ENCODE assay signal across 8 cellular contexts in the genomic region with DNA sequence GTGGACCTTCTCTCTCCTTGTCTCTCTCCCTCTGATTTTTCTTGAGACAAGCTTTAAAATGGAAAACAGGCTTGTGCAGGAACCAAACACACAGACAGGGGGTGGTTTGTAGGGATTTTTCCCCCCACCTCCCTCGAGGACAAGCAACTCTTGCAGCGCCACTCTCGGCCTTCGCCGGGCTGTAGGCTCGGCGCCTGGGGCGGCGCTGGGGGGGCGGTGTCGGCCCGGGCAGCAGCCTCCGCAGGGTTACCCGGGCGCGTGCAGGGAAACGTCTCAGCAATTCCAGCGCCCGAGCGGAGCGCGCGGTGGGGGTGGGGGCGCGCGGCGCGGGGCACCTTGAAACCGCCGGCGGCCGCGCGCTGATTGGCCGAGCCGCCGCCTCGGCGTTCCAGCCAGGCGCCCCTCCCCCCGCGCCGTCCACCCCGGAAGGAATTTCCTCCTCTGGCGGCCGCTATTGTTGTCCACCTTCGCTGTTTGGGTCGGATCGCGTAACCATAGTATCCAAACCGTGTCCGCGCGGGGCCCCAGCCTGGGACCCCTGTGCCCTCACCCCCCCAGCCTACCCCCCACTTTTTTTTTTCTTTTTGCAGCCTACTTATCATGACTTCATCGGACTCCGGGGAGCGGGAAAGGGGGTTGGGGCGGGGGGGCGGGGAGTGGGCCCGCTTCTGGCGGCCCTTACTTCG. TPM values are rescaled to one million over a fixed set of nuclear protein-coding genes. Genes with fewer than 3 reads are reported as not detected.
A peak's percentile ranks its signal among the peaks of the same experiment; 100 is the strongest.
DNase-seq lines count a peak whose midpoint lies in the region; ATAC-seq and TF ChIP-seq lines count a peak whose summit lies in the region.

No MANE protein-coding gene starts in this region.

- CTCF ChIA-PET in HCT116 (lab: Charles Lee), result interaction anchor here (0.8 to 2.1 kb wide), 3 partner anchors 11 to 81 kb away, joined by 7 to 26 read pairs (median 18); no protein-coding TSS in a partner anchor

- H3K79me2 ChIP-seq in HCT116 (ENCODE audit: insufficient read depth, low read length) (no peaks in the 10 kb centered on the region), hepatocyte (no peaks in the 10 kb centered on the region)

- TF ChIP-seq POLR2A in HCT116 (IDR thresholded peaks at IDR 0.05; ENCODE audit: borderline replicate concordance, extremely low read depth, insufficient read depth, insufficient read length) (peak; percentile 10), vagina (IDR thresholded peaks at IDR 0.05) (peak in 1 of 2 donors; percentile 17)

- peak; percentile 53 for TF ChIP-seq RAD21 in HCT116 (IDR thresholded peaks at IDR 0.05; ENCODE audit: low read depth)

- ATAC-seq in HCT116, result peak; percentile 81

- H2AFZ ChIP-seq in HCT116 (ENCODE audit: low read depth, low read length, poor library complexity, severe bottlenecking), result no peak overlapping the region
- H2AFZ ChIP-seq in hepatocyte, result peak overlapping the region; percentile 54

- H3K9me3 ChIP-seq in HCT116 (ENCODE audit: control insufficient read depth in 1 of 2, insufficient read depth in 1 of 2, low read depth in 1 of 2, low read length in 2 of 2) (no peaks in the 10 kb centered on the region), hepatocyte (ENCODE audit: low read depth) (no peaks in the 10 kb centered on the region), vagina (no peaks in the 10 kb centered on the region)

- H3K4me1 ChIP-seq in HCT116 (ENCODE audit: control insufficient read depth in 1 of 2, insufficient read depth in 2 of 2, low read length in 2 of 2) (peaks cover 17% of the 10 kb centered on the region in 2 experiments), hepatocyte (ENCODE audit: insufficient read depth) (peaks cover 35% of the 10 kb centered on the region), vagina (peaks cover 41% of the 10 kb centered on the region)

- intact Hi-C loops in HCT116 (cut with micrococcal nuclease), result loop anchor here (1.0 to 10.0 kb wide), 6 partner anchors 81 to 633 kb away; a partner anchor contains a TSS
- intact Hi-C loops in vagina (cut with DNase I), result loop anchor here (1.0 to 10.0 kb wide), 3 partner anchors 80 to 273 kb away; no protein-coding TSS in a partner anchor

- peak overlapping the region; percentile 75 for H3K9ac ChIP-seq in HCT116 (ENCODE audit: low read length)

- H3K27me3 ChIP-seq in HCT116 (ENCODE audit: insufficient read depth, low read length), result no peaks in the 10 kb centered on the region
- H3K27me3 ChIP-seq in hepatocyte, result no peaks in the 10 kb centered on the region
- H3K27me3 ChIP-seq in vagina, result no peaks in the 10 kb centered on the region

- H3K9me2 ChIP-seq in HCT116 (ENCODE audit: insufficient read depth), result no peaks in the 10 kb centered on the region
- H3K9me2 ChIP-seq in hepatocyte (replicated peaks; ENCODE audit: insufficient read depth), result no peaks in the 10 kb centered on the region

- H3K27ac ChIP-seq in HCT116 (ENCODE audit: low read depth, low read length) (peak overlapping the region; percentile 77), hepatocyte (peak overlapping the region; percentile 99), vagina (peak overlapping the region; percentile 90)

- RAD21 ChIA-PET in HCT116 (lab: Charles Lee; ENCODE audit: low non-redundant PET in 1 of 2, low total read pairs in 2 of 2, uncharacterized antibody in 2 of 2, unreplicated experiment in 2 of 2), result interaction anchor here (0.6 to 0.8 kb wide), 3 partner anchors 81 to 82 kb away, joined by 3 read pairs; a partner anchor contains a TSS

- WGBS in hepatocyte (ENCODE audit: low lambda C conversion rate, missing lambda C conversion rate), result 2% methylated on average over 9 of the region's 62 CpGs

- H3K4me3 ChIP-seq in HCT116 (replicated peaks in 1 of 2; ENCODE audit: low read depth in 1 of 2, low read length in 2 of 2) (peak overlapping the region; percentile 60 to 80), hepatocyte (peak overlapping the region; percentile 41), vagina (peak overlapping the region; percentile 66 to 67)

- BruUV-seq in HCT116 (replicated peaks; lab: Mats Ljungman, UMichigan), result no TSS peak

- peak overlapping the region; percentile 100 for H3K4me2 ChIP-seq in HCT116 (ENCODE audit: low read length)
- H3K4me2 ChIP-seq in hepatocyte, result peak overlapping the region; percentile 94

- TF ChIP-seq CTCF in HCT116 (IDR thresholded peaks at IDR 0.05 in 2 of 3, conservative IDR thresholded peaks at IDR 0.05 in 1 of 3; ENCODE audit: borderline replicate concordance in 1 of 3, insufficient read depth in 1 of 3, low read depth in 2 of 3, low read length in 2 of 3), result no peak
- TF ChIP-seq CTCF in hepatocyte (IDR thresholded peaks at IDR 0.05; ENCODE audit: poor library complexity), result peak; percentile 22
- TF ChIP-seq CTCF in vagina (IDR thresholded peaks at IDR 0.05), result peak in 2 of 3 experiments; percentile 1 to 13

- DNase-seq in DMS79 treated with DMSO at 0.1 percent for 48 hours (lab: John Stamatoyannopoulos, UW) (peak; percentile 86), HCT116 (ENCODE audit: low read depth, low spot score) (peak; percentile 73), NCI-H1694 treated with DMSO at 0.1 percent for 48 hours (lab: John Stamatoyannopoulos, UW) (peak; percentile 83), T-helper 9 cell (peak; percentile 71), astrocyte of the hippocampus (ENCODE audit: low read depth, low spot score) (peak; percentile 98), hepatocyte (ENCODE audit: low spot score) (peak; percentile 97), retina (peak; percentile 97), vagina (ENCODE audit: extremely low spot score in 2 of 2) (no peak)

- no peaks in the 10 kb centered on the region for H4K20me1 ChIP-seq in HCT116 (ENCODE audit: insufficient read depth)
- H4K20me1 ChIP-seq in hepatocyte (ENCODE audit: insufficient read depth, poor library complexity, severe bottlenecking), result no peaks in the 10 kb centered on the region

- H3K36me3 ChIP-seq in HCT116 (ENCODE audit: control insufficient read depth in 1 of 2, insufficient read depth in 2 of 2, low read length in 2 of 2) (no peaks in the 10 kb centered on the region), hepatocyte (replicated peaks; ENCODE audit: insufficient read depth, low read depth) (no peaks in the 10 kb centered on the region), vagina (no peaks in the 10 kb centered on the region)

- POLR2A ChIA-PET in HCT116 (lab: Charles Lee), result interaction anchor here (1.0 kb wide), 1 partner anchor 81 kb away, joined by 8 read pairs; no protein-coding TSS in a partner anchor

TF ChIP-seq in HCT116, 20 proteins besides CTCF, POLR2A, EP300 and RAD21 (continues in another document):
- TF ChIP-seq EZH2phosphoT487 (IDR thresholded peaks at IDR 0.05; ENCODE audit: borderline replicate concordance) (no peak), TCF7L2 (IDR thresholded peaks at IDR 0.05; ENCODE audit: borderline replicate concordance, extremely low read depth, insufficient read depth, insufficient read length) (peak; percentile 95), EZH2 (IDR thresholded peaks at IDR 0.05) (no peak), SRF (IDR thresholded peaks at IDR 0.05; ENCODE audit: low read depth) (no peak), YY1 (IDR thresholded peaks at IDR 0.05; ENCODE audit: extremely low read depth, insufficient replicate concordance, low read depth, low read length) (no peak), ELF1 (IDR thresholded peaks at IDR 0.05; ENCODE audit: borderline replicate concordance, low read depth) (no peak)
- TF ChIP-seq, protein P1, sequence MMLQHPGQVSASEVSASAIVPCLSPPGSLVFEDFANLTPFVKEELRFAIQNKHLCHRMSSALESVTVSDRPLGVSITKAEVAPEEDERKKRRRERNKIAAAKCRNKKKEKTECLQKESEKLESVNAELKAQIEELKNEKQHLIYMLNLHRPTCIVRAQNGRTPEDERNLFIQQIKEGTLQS (IDR thresholded peaks at IDR 0.05), result no peak
- TF ChIP-seq, protein P2, sequence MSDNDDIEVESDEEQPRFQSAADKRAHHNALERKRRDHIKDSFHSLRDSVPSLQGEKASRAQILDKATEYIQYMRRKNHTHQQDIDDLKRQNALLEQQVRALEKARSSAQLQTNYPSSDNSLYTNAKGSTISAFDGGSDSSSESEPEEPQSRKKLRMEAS (IDR thresholded peaks at IDR 0.05), result peak; percentile 85
- TF ChIP-seq, protein P3, sequence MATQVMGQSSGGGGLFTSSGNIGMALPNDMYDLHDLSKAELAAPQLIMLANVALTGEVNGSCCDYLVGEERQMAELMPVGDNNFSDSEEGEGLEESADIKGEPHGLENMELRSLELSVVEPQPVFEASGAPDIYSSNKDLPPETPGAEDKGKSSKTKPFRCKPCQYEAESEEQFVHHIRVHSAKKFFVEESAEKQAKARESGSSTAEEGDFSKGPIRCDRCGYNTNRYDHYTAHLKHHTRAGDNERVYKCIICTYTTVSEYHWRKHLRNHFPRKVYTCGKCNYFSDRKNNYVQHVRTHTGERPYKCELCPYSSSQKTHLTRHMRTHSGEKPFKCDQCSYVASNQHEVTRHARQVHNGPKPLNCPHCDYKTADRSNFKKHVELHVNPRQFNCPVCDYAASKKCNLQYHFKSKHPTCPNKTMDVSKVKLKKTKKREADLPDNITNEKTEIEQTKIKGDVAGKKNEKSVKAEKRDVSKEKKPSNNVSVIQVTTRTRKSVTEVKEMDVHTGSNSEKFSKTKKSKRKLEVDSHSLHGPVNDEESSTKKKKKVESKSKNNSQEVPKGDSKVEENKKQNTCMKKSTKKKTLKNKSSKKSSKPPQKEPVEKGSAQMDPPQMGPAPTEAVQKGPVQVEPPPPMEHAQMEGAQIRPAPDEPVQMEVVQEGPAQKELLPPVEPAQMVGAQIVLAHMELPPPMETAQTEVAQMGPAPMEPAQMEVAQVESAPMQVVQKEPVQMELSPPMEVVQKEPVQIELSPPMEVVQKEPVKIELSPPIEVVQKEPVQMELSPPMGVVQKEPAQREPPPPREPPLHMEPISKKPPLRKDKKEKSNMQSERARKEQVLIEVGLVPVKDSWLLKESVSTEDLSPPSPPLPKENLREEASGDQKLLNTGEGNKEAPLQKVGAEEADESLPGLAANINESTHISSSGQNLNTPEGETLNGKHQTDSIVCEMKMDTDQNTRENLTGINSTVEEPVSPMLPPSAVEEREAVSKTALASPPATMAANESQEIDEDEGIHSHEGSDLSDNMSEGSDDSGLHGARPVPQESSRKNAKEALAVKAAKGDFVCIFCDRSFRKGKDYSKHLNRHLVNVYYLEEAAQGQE (IDR thresholded peaks at IDR 0.05; ENCODE audit: low read depth), result no peak

RNA-seq across cellular contexts. Expression of a gene that starts 59.8 kb away (rescaled TPM):
- 31.1 TPM for total RNA-seq in HCT116 (2021; ENCODE audit: unreplicated experiment)
- 17.3 and 18.7 TPM in 2 replicates for polyA plus RNA-seq in HCT116 (2012)
- total RNA-seq in hepatocyte, result 6.7 and 13.8 TPM in 2 replicates
- 9.3 and 20.0 TPM in 2 replicates for polyA plus RNA-seq in hepatocyte
- 26.0 TPM for total RNA-seq in vagina

Comparison
In these comparisons a context has a peak if more than half of its experiments do, and no peak if none do; other contexts are left out.
1. DNase-seq: peak in DMS79 treated with DMSO at 0.1 percent for 48 hours (single experiment), HCT116 (single experiment), NCI-H1694 treated with DMSO at 0.1 percent for 48 hours (single experiment), T-helper 9 cell (single experiment), astrocyte of the hippocampus (single experiment), hepatocyte (single experiment) and retina (single experiment); none in vagina (0 of 2).
2. CTCF ChIP-seq: peak in hepatocyte (single experiment) and vagina (2 of 3); none in HCT116 (0 of 3).
3. Peak in every context shown above with its lines, with median percentiles within 50 percentile points of each other: H3K27ac ChIP-seq and H3K4me3 ChIP-seq.